9 cellular contexts compared by ENCODE assay signal in genomic region chr1:225816643-225817538, GRCh38. TPM values are rescaled to one million over a fixed set of nuclear protein-coding genes. Genes with fewer than 3 reads are reported as not detected.
DNase-seq lines count a peak whose midpoint lies in the region; ATAC-seq and TF ChIP-seq lines count a peak whose summit lies in the region.
"Had no signal": no experiment of that assay in that cellular context is flagged by ENCODE, and none has a peak within 500 bp of the region (broad histone marks: within the 10 kb centered on the region; RNA-seq: fewer than 3 reads in every experiment).

No MANE protein-coding gene starts in this region.

- H3K9ac ChIP-seq in NT2/D1 (ENCODE audit: insufficient read length, low read depth) (peak overlapping the region; percentile 62), mucosa of stomach (ENCODE audit: low read length) (peak overlapping the region; percentile 71)

- H3K4me3 ChIP-seq in NT2/D1 (ENCODE audit: insufficient read length, low read depth) (no peak overlapping the region), esophagus muscularis mucosa (peak overlapping the region in 3 of 4 donors; percentile 11 to 30 (median 12)), mucosa of stomach (ENCODE audit: low read length) (peak overlapping the region; percentile 2), upper lobe of right lung (no peak overlapping the region)

- H3K4me1 ChIP-seq in NT2/D1 (ENCODE audit: insufficient read depth, insufficient read length) (peaks cover 20% of the 10 kb centered on the region), esophagus muscularis mucosa (peaks cover 74 to 93% (median 91%) of the 10 kb centered on the region in 4 donors), mucosa of stomach (ENCODE audit: control insufficient read depth, insufficient read depth, low read length) (peaks cover 77% of the 10 kb centered on the region), upper lobe of right lung (peaks cover 85% of the 10 kb centered on the region)

- TF ChIP-seq EP300 in esophagus muscularis mucosa (IDR thresholded peaks at IDR 0.05), result no peak

- peaks cover 38% of the 10 kb centered on the region for H3K36me3 ChIP-seq in NT2/D1 (ENCODE audit: insufficient read depth, insufficient read length, low read length)
- peaks cover 3 to 4% (median 4%) of the 10 kb centered on the region in 4 donors for H3K36me3 ChIP-seq in esophagus muscularis mucosa
- no peaks in the 10 kb centered on the region for H3K36me3 ChIP-seq in mucosa of stomach (ENCODE audit: control insufficient read depth, insufficient read depth, low read length)
- H3K36me3 ChIP-seq in upper lobe of right lung, result no peaks in the 10 kb centered on the region

- intact Hi-C loops in esophagus muscularis mucosa (cut with DNase I), result no loop called here
- intact Hi-C loops in upper lobe of right lung (cut with DNase I), result no loop called here

- WGBS in esophagus muscularis mucosa, result 32% methylated on average over 9 of the region's 17 CpGs

- H3K9me3 ChIP-seq in NT2/D1 (ENCODE audit: insufficient read depth, low read length) (no peaks in the 10 kb centered on the region), esophagus muscularis mucosa (no peaks in the 10 kb centered on the region), mucosa of stomach (ENCODE audit: control insufficient read depth, low read length) (no peaks in the 10 kb centered on the region), upper lobe of right lung (no peaks in the 10 kb centered on the region)

- TF ChIP-seq POLR2A in esophagus muscularis mucosa (IDR thresholded peaks at IDR 0.05; ENCODE audit: low read depth), result no peak

- peak; percentile 0 for ATAC-seq in upper lobe of right lung

- TF ChIP-seq CTCF in esophagus muscularis mucosa (IDR thresholded peaks at IDR 0.05) (no peak), upper lobe of right lung (IDR thresholded peaks at IDR 0.05) (no peak)

- H3K27ac ChIP-seq in esophagus muscularis mucosa (replicated peaks in 1 of 4) (peak overlapping the region; percentile 85 to 92 (median 90)), upper lobe of right lung (peak overlapping the region; percentile 89)

- DNase-seq in NT2/D1 (ENCODE audit: low read depth, low spot score) (no peak), esophagus muscularis mucosa (ENCODE audit: extremely low spot score) (no peak), upper lobe of right lung (no peak), NCI-H2029 treated with DMSO at 0.1 percent for 48 hours (lab: John Stamatoyannopoulos, UW) (no peak), H4 (ENCODE audit: low spot score) (no peak)
- no peak for DNase-seq in stimulated activated CD4-positive, alpha-beta T cell treated with anti-CD3 and anti-CD28 coated beads, Interleukin-4, amount 100 ng/mL, for 24 hours
- DNase-seq: activated CD4-positive, alpha-beta T cell treated with anti-CD3 and anti-CD28 coated beads, Interleukin-2, amount 50 U/mL, for 1 hour; NCI-H345 had no signal

- H3K27me3 ChIP-seq in NT2/D1 (ENCODE audit: insufficient read depth, insufficient read length), result no peaks in the 10 kb centered on the region
- no peaks in the 10 kb centered on the region for H3K27me3 ChIP-seq in esophagus muscularis mucosa
- H3K27me3 ChIP-seq in mucosa of stomach (ENCODE audit: control insufficient read depth, insufficient read depth, low read length), result no peaks in the 10 kb centered on the region
- H3K27me3 ChIP-seq in upper lobe of right lung, result no peaks in the 10 kb centered on the region

RNA-seq across cellular contexts. Expression of gene EPHX1, which starts 7.0 kb away (rescaled TPM):
- total RNA-seq in esophagus muscularis mucosa (100 to 1,000 TPM in 1 of 4 donors, 10 to 100 TPM in 3; 59.0 to 136 (median 85.6) TPM), upper lobe of right lung (245 TPM)
- total RNA-seq in H4 (2014; rRNA removed; shearing (Covaris generic)), result 106 and 153 TPM in 2 replicates

RNA-seq across cellular contexts. Expression of gene SRP9, which starts 39.3 kb away (rescaled TPM):
- total RNA-seq in esophagus muscularis mucosa (100 to 1,000 TPM in 3 of 4 donors, 10 to 100 TPM in 1; 95.1 to 192 (median 164) TPM), upper lobe of right lung (157 TPM)
- total RNA-seq in H4 (2014; rRNA removed; shearing (Covaris generic)), result 607 and 630 TPM in 2 replicates

Comparison
In these comparisons a context has a peak if more than half of its experiments do, and no peak if none do; other contexts are left out.
1. H3K4me3 ChIP-seq: peak in esophagus muscularis mucosa (3 of 4) and mucosa of stomach (single experiment); none in NT2/D1 (single experiment) and upper lobe of right lung (single experiment).